Comparison of ENCODE assay signal across 11 cellular contexts in genomic region chr20:49510562-49511117, GRCh38. TPM values are rescaled to one million over a fixed set of nuclear protein-coding genes. Genes with fewer than 3 reads are reported as not detected.
A peak's percentile ranks its signal among the peaks of the same experiment; 100 is the strongest.
DNase-seq lines count a peak whose midpoint lies in the region; ATAC-seq and TF ChIP-seq lines count a peak whose summit lies in the region.
"Had no signal": no experiment of that assay in that cellular context is flagged by ENCODE, and none has a peak within 500 bp of the region (broad histone marks: within the 10 kb centered on the region; RNA-seq: fewer than 3 reads in every experiment).

No MANE protein-coding gene starts in this region.

- DNase-seq in AG09319 (ENCODE audit: extremely low read depth, low read depth) (peak; percentile 81), RWPE2 (ENCODE audit: low spot score) (peak; percentile 83), fibroblast of villous mesenchyme (ENCODE audit: low read depth) (peak; percentile 87), posterior vena cava (ENCODE audit: low spot score) (peak; percentile 94), COLO829 (ENCODE audit: low spot score) (no peak)
- no peak for DNase-seq in stimulated activated naive CD4-positive, alpha-beta T cell treated with Interleukin-2 at 50 U/mL for 16 hours (lab: John Stamatoyannopoulos, UW)
- DNase-seq: CD8-positive, alpha-beta memory T cell; NCI-H345; stimulated activated CD4-positive, alpha-beta T cell treated with anti-CD3 and anti-CD28 coated beads, Interleukin-4, amount 100 ng/mL, for 24 hours had no signal

- H3K9me3 ChIP-seq in RWPE2 (ENCODE audit: severe bottlenecking), result no peaks in the 10 kb centered on the region

- ATAC-seq in RWPE2 (ENCODE audit: low read depth) (peak; percentile 45), HG03571 (IDR thresholded peaks at IDR 0.05; ENCODE audit: unreplicated experiment) (no peak), HG03432 (IDR thresholded peaks at IDR 0.05; ENCODE audit: unreplicated experiment) (no peak)

- peak overlapping the region; percentile 23 for H3K27ac ChIP-seq in RWPE2 (ENCODE audit: poor library complexity, severe bottlenecking)

- H3K4me3 ChIP-seq in RWPE2 (ENCODE audit: severe bottlenecking) (no peak overlapping the region), fibroblast of villous mesenchyme (ENCODE audit: low read depth, low read length) (no peak overlapping the region)

- H3K4me1 ChIP-seq in RWPE2 (ENCODE audit: insufficient read depth, poor library complexity, severe bottlenecking), result peaks cover 9% of the 10 kb centered on the region

- H3K36me3 ChIP-seq in RWPE2 (ENCODE audit: low read depth), result no peaks in the 10 kb centered on the region

- TF ChIP-seq CTCF in AG09319 (IDR thresholded peaks at IDR 0.05; ENCODE audit: low read depth, low read length), result no peak
- TF ChIP-seq CTCF in RWPE2 (IDR thresholded peaks at IDR 0.05; ENCODE audit: poor library complexity, severe bottlenecking), result no peak
- TF ChIP-seq CTCF in fibroblast of villous mesenchyme (IDR thresholded peaks at IDR 0.05; ENCODE audit: insufficient read depth, low read depth, low read length), result no peak

- intact Hi-C loops in posterior vena cava (cut with DNase I), result no loop called here

- H3K27me3 ChIP-seq in RWPE2 (ENCODE audit: insufficient read depth, poor library complexity, severe bottlenecking), result peaks cover 13% of the 10 kb centered on the region

RNA-seq across cellular contexts. Expression of gene KCNB1, which starts 28.2 kb away (rescaled TPM):
- total RNA-seq in fibroblast of villous mesenchyme (0.32 TPM in 1 of 2 replicates, not detected in the other), posterior vena cava (1 to 10 TPM; 1.6 to 9.7 TPM)

RNA-seq across cellular contexts. Expression of gene PTGIS, which starts 57.3 kb away (rescaled TPM):
- total RNA-seq in fibroblast of villous mesenchyme (2.2 and 6.1 TPM in 2 replicates), posterior vena cava (100 to 1,000 TPM; 359 to 447 TPM)

Comparison
In these comparisons a context has a peak if more than half of its experiments do, and no peak if none do; other contexts are left out.
1. DNase-seq: peak in AG09319 (single experiment), RWPE2 (single experiment), fibroblast of villous mesenchyme (single experiment) and posterior vena cava (single experiment); none in COLO829 (single experiment) and stimulated activated naive CD4-positive, alpha-beta T cell treated with Interleukin-2 at 50 U/mL for 16 hours (single experiment).
2. RNA of gene PTGIS, which starts 57.3 kb away (total RNA-seq): 359 to 447 TPM in posterior vena cava; 2.2 to 6.1 TPM in fibroblast of villous mesenchyme; every median in the first group is over 10 times any median in the second.